In genomic region chr16:1133271-1133670, GRCh38 we compare ENCODE assay signal across 10 cellular contexts. TPM values are rescaled to one million over a fixed set of nuclear protein-coding genes. Genes with fewer than 3 reads are reported as not detected.
"Had no signal": no experiment of that assay in that cellular context is flagged by ENCODE, and none has a peak within 500 bp of the region (broad histone marks: within the 10 kb centered on the region; RNA-seq: fewer than 3 reads in every experiment).

No MANE protein-coding gene starts in this region.

- ATAC-seq: K562 had no signal

- H3K4me3 ChIP-seq: GM23248, K562 had no signal

- H3K9ac ChIP-seq: GM23248 had no signal

- H2AFZ ChIP-seq: GM23248 had no signal

- DNase-seq: GM23248, GOT3, H9, HCEC 1CT, IMR-90, KG1 had no signal

- H3K27ac ChIP-seq: GM23248, HL-60 had no signal

RNA-seq across cellular contexts. Expression of gene CACNA1H, which starts 19.6 kb away (rescaled TPM):
- total RNA-seq: HT1080 had no signal
- polyA plus RNA-seq: GM23248 had no signal

RNA-seq across cellular contexts. Expression of gene C1QTNF8, which starts 37.2 kb away (rescaled TPM):
- total RNA-seq: GM23248, H4, H9, HT1080, IMR-90, K562 had no signal
- polyA plus RNA-seq: GM23248, IMR-90, K562 had no signal
